In the genomic region with DNA sequence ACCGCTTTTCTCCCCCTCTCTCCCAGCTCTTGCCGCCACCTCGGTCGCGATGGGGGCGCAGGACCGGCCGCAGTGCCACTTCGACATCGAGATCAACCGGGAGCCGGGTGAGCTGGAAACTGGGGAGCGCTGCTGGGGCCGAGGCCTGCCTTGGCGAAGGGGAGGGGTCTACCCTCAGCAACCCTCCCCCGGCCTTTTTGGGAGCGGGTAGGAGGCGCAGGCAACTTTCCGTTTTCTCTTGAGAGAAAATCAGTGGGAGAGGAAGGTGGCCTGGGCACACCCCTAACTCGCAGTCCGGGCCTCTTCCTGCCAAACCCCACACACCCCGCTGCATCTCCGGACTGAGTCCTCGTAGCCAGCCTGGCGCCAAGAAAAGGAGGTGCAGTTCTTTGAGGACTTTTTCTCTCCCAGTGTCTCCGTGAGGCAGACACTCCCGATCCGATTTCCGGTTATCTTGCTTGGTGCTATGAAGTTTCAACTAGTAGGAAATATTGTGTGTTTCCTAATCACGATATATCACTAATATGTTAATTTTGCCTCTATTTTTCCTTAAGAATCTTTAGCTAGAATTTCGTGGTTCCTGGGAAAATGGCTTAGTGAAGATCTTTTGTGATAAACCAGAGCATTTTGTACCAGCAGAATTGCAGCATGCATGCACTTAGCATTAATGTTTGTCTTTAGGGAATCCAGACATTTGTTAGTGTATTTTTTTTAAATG, we compare ENCODE assay signal across 8 cellular contexts. TPM values are rescaled to one million over a fixed set of nuclear protein-coding genes. Genes with fewer than 3 reads are reported as not detected.
DNase-seq lines count a peak whose midpoint lies in the region; TF ChIP-seq lines count a peak whose summit lies in the region.

No MANE protein-coding gene starts in this region.

- H3K4me1 ChIP-seq in GM23248 (ENCODE audit: insufficient read depth), result peaks cover 34% of the 10 kb centered on the region

- peak overlapping the region; percentile 86 for H3K4me2 ChIP-seq in GM23248 (ENCODE audit: unreplicated experiment)

- H3K36me3 ChIP-seq in GM23248 (ENCODE audit: low read depth), result peaks cover 6% of the 10 kb centered on the region
- peaks cover 24% of the 10 kb centered on the region for H3K36me3 ChIP-seq in WERI-Rb-1

- H3K9me3 ChIP-seq in GM23248 (ENCODE audit: low read depth) (no peaks in the 10 kb centered on the region), WERI-Rb-1 (ENCODE audit: severe bottlenecking) (no peaks in the 10 kb centered on the region)

- H3K4me3 ChIP-seq in GM23248, result peak overlapping the region; percentile 96
- H3K4me3 ChIP-seq in WERI-Rb-1 (ENCODE audit: low read depth, low read length), result peak overlapping the region; percentile 84

- H3K79me2 ChIP-seq in GM23248 (ENCODE audit: insufficient read depth), result peaks cover 78% of the 10 kb centered on the region

- TF ChIP-seq CTCF in WERI-Rb-1 (IDR thresholded peaks at IDR 0.05; ENCODE audit: low read depth, low read length), result no peak

- peak overlapping the region; percentile 99 for H2AFZ ChIP-seq in GM23248

- H3F3A ChIP-seq in GM23248 (ENCODE audit: insufficient read depth), result peaks cover 29% of the 10 kb centered on the region

- H3K27me3 ChIP-seq in GM23248 (replicated peaks; ENCODE audit: insufficient read depth) (no peaks in the 10 kb centered on the region), WERI-Rb-1 (ENCODE audit: insufficient read depth, low read depth, severe bottlenecking) (no peaks in the 10 kb centered on the region)

- H3K9ac ChIP-seq in GM23248, result peak overlapping the region; percentile 99

- in situ Hi-C loops in GM23248 (cut with MboI), result no loop called here

- 0% methylated on average over 26 to 29 of the region's 31 CpGs for WGBS in GM23248 (ENCODE audit: low coverage in 1 of 2, low lambda C conversion rate in 2 of 2, missing lambda C conversion rate in 2 of 2), 2 experiments

- no peaks in the 10 kb centered on the region for H3K9me2 ChIP-seq in GM23248 (ENCODE audit: insufficient read depth)

- DNase-seq in NCI-H1694 treated with DMSO at 0.1 percent for 48 hours (lab: John Stamatoyannopoulos, UW), result peak; percentile 9
- DNase-seq in NCI-H1694 (lab: John Stamatoyannopoulos, UW), result no peak
- peak; percentile 90 for DNase-seq in GM23248
- peak; percentile 77 for DNase-seq in LHCN-M2 (ENCODE audit: low read depth)
- DNase-seq in WERI-Rb-1, result no peak
- DNase-seq in effector CD8-positive, alpha-beta T cell (lab: John Stamatoyannopoulos, UW), result peak; percentile 54
- DNase-seq in medulla oblongata (ENCODE audit: extremely low spot score), result peak; percentile 59
- peak; percentile 72 for DNase-seq in stimulated activated CD8-positive, alpha-beta memory T cell treated with anti-CD3 and anti-CD28 coated beads, Interleukin-4, amount 100 ng/mL, for 48 hours

- H4K20me1 ChIP-seq in GM23248 (ENCODE audit: insufficient read depth), result peaks cover 20% of the 10 kb centered on the region; the same call in 1 of the 2 replicates

- H3K27ac ChIP-seq in GM23248 (peak overlapping the region; percentile 98), WERI-Rb-1 (peak overlapping the region; percentile 96)

RNA-seq across cellular contexts. Expression of gene NKTR, which starts 0.6 kb away (rescaled TPM):
- total RNA-seq in GM23248 (2014; rRNA removed; shearing (Covaris generic)), result 26.0 and 41.9 TPM in 2 replicates
- polyA plus RNA-seq in GM23248 (2016; fragmentation: Nextera tagmentation; extraction: Ambion mirVana), result 25.8 and 32.6 TPM in 2 replicates
- total RNA-seq in LHCN-M2 (2014; rRNA removed), result 26.4 and 35.1 TPM in 2 replicates
- 7.3 TPM for polyA plus RNA-seq in LHCN-M2 (2012)

RNA-seq across cellular contexts. Expression of gene SS18L2, which starts 10.5 kb away (rescaled TPM):
- total RNA-seq in GM23248 (2014; rRNA removed; shearing (Covaris generic)), result 11.1 and 23.5 TPM in 2 replicates
- polyA plus RNA-seq in GM23248 (2016; fragmentation: Nextera tagmentation; extraction: Ambion mirVana), result 46.9 and 49.1 TPM in 2 replicates
- total RNA-seq in LHCN-M2 (2014; rRNA removed), result 18.0 and 26.3 TPM in 2 replicates
- 23.6 TPM for polyA plus RNA-seq in LHCN-M2 (2012)

RNA-seq across cellular contexts. Expression of gene SEC22C, which starts 19.4 kb away (rescaled TPM):
- 67.3 and 80.1 TPM in 2 replicates for total RNA-seq in GM23248 (2014; rRNA removed; shearing (Covaris generic))
- 55.9 and 56.9 TPM in 2 replicates for polyA plus RNA-seq in GM23248 (2016; fragmentation: Nextera tagmentation; extraction: Ambion mirVana)
- 79.2 and 90.2 TPM in 2 replicates for total RNA-seq in LHCN-M2 (2014; rRNA removed)
- polyA plus RNA-seq in LHCN-M2 (2012), result 30.8 TPM

RNA-seq across cellular contexts. Expression of gene ZBTB47, which starts 52.4 kb away (rescaled TPM):
- 65.4 and 72.8 TPM in 2 replicates for total RNA-seq in GM23248 (2014; rRNA removed; shearing (Covaris generic))
- polyA plus RNA-seq in GM23248 (2016; fragmentation: Nextera tagmentation; extraction: Ambion mirVana), result 5.2 TPM in 2 replicates
- total RNA-seq in LHCN-M2 (2014; rRNA removed), result 28.9 and 33.2 TPM in 2 replicates
- polyA plus RNA-seq in LHCN-M2 (2012), result 30.1 TPM

Comparison
In these comparisons a context has a peak if more than half of its experiments do, and no peak if none do; other contexts are left out.
1. DNase-seq: peak in NCI-H1694 treated with DMSO at 0.1 percent for 48 hours (single experiment), GM23248 (single experiment), LHCN-M2 (single experiment), effector CD8-positive, alpha-beta T cell (single experiment), medulla oblongata (single experiment) and stimulated activated CD8-positive, alpha-beta memory T cell treated with anti-CD3 and anti-CD28 coated beads, Interleukin-4, amount 100 ng/mL, for 48 hours (single experiment); none in NCI-H1694 (single experiment) and WERI-Rb-1 (single experiment).